ENCODE assay signal across 34 cellular contexts in the genomic region with DNA sequence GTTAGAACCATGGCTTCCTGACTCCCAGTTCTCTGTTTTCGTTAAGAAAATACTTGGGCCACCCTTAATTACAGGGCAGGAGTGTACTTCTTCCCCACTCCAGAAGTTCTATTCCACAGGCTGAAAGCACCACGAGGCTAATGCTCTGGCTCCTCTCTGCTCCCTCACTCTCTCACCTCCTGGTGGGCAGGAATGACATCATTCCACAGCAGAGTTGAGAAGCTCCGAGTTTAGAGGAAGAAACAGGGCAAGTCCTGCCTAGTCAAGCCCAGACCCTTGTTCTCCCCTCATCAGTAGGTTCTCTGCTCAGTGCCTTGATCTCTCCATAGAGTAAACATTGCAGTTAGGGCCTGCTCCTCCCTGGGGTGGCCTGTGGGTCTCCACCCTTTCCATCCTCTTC.
"Had no signal": no experiment of that assay in that cellular context is flagged by ENCODE, and none has a peak within 500 bp of the region (broad histone marks: within the 10 kb centered on the region; RNA-seq: fewer than 3 reads in every experiment).

No MANE protein-coding gene starts in this region.

- DNase-seq: activated B cell treated with CpG ODN at 0.5 μM for 24 hours; activated CD4-positive, alpha-beta memory T cell treated with anti-CD3 and anti-CD28 coated beads, Interleukin-2, amount 10 ng/mL, durations not matched to agents 7 days and 5 days; activated CD4-positive, alpha-beta T cell treated with anti-CD3 and anti-CD28 coated beads for 1 hour; activated CD4-positive, alpha-beta T cell treated with anti-CD3 and anti-CD28 coated beads for 48 hours; activated CD8-positive, alpha-beta memory T cell treated with anti-CD3 and anti-CD28 coated beads for 24 hours; activated CD8-positive, alpha-beta memory T cell treated with anti-CD3 and anti-CD28 coated beads, Interleukin-2, amount 10 ng/mL, durations not matched to agents 7 days and 5 days; activated CD8-positive, alpha-beta memory T cell treated with anti-CD3 and anti-CD28 coated beads, Interleukin-2, amount 50 U/mL, for 48 hours; activated effector memory CD4-positive, alpha-beta T cell treated with Interleukin-2 at 50 U/mL for 16 hours; activated naive CD4-positive, alpha-beta T cell treated with anti-CD3 and anti-CD28 coated beads, Interleukin-2, amount 10 ng/mL, durations not matched to agents 7 days and 5 days; activated naive CD8-positive, alpha-beta T cell treated with anti-CD3 and anti-CD28 coated beads, Interleukin-2, amount 50 U/mL, for 24 hours; activated T-cell treated with anti-CD3 and anti-CD28 coated beads, Interleukin-2, amount 50 U/mL, for 48 hours; anterior cingulate cortex; brain microvascular endothelial cell; central memory CD4-positive, alpha-beta T cell; NCI-H1092 treated with DMSO at 0.1 percent for 48 hours; NCI-H1417; NCI-H146; NCI-H187; NCI-H2029 treated with DMSO at 0.1 percent for 48 hours; NCI-H2107; NCI-H2171; NCI-H510A; NCI-H526 treated with DMSO at 0.1 percent for 48 hours; NCI-H82; RPMI8226; SIG-M5; T-helper 1 cell; T-helper 2 cell; T-helper 9 cell had no signal

- H3K9me3 Mint-ChIP-seq: activated naive CD4-positive, alpha-beta T cell treated with anti-CD3 and anti-CD28 coated beads, Interleukin-2, amount 10 ng/mL, durations not matched to agents 7 days and 5 days had no signal

- H3K4me1 Mint-ChIP-seq: activated CD4-positive, alpha-beta memory T cell treated with anti-CD3 and anti-CD28 coated beads, Interleukin-2, amount 10 ng/mL, durations not matched to agents 7 days and 5 days; activated CD8-positive, alpha-beta memory T cell treated with anti-CD3 and anti-CD28 coated beads, Interleukin-2, amount 10 ng/mL, durations not matched to agents 7 days and 5 days; activated naive CD4-positive, alpha-beta T cell treated with anti-CD3 and anti-CD28 coated beads, Interleukin-2, amount 10 ng/mL, durations not matched to agents 7 days and 5 days; activated naive CD8-positive, alpha-beta T cell treated with anti-CD3 and anti-CD28 coated beads, Interleukin-2, amount 50 U/mL, for 24 hours had no signal

- H3K4me3 Mint-ChIP-seq: activated B cell treated with CpG ODN at 0.5 μM for 24 hours; activated CD4-positive, alpha-beta memory T cell treated with anti-CD3 and anti-CD28 coated beads, Interleukin-2, amount 10 ng/mL, durations not matched to agents 7 days and 5 days; activated CD8-positive, alpha-beta memory T cell treated with anti-CD3 and anti-CD28 coated beads, Interleukin-2, amount 10 ng/mL, durations not matched to agents 7 days and 5 days; activated naive CD4-positive, alpha-beta T cell treated with anti-CD3 and anti-CD28 coated beads, Interleukin-2, amount 10 ng/mL, durations not matched to agents 7 days and 5 days; activated naive CD8-positive, alpha-beta T cell; activated naive CD8-positive, alpha-beta T cell treated with anti-CD3 and anti-CD28 coated beads, Interleukin-2, amount 50 U/mL, for 24 hours had no signal

- H3K27me3 Mint-ChIP-seq: activated B cell treated with CpG ODN at 0.5 μM for 24 hours; activated CD4-positive, alpha-beta memory T cell treated with anti-CD3 and anti-CD28 coated beads, Interleukin-2, amount 10 ng/mL, durations not matched to agents 7 days and 5 days; activated CD8-positive, alpha-beta memory T cell treated with anti-CD3 and anti-CD28 coated beads, Interleukin-2, amount 10 ng/mL, durations not matched to agents 7 days and 5 days; activated naive CD4-positive, alpha-beta T cell treated with anti-CD3 and anti-CD28 coated beads, Interleukin-2, amount 10 ng/mL, durations not matched to agents 7 days and 5 days; activated naive CD8-positive, alpha-beta T cell treated with anti-CD3 and anti-CD28 coated beads, Interleukin-2, amount 50 U/mL, for 24 hours had no signal

- H3K36me3 Mint-ChIP-seq: activated CD8-positive, alpha-beta memory T cell treated with anti-CD3 and anti-CD28 coated beads, Interleukin-2, amount 10 ng/mL, durations not matched to agents 7 days and 5 days; activated naive CD4-positive, alpha-beta T cell treated with anti-CD3 and anti-CD28 coated beads, Interleukin-2, amount 10 ng/mL, durations not matched to agents 7 days and 5 days; activated naive CD8-positive, alpha-beta T cell had no signal

- H3K27me3 ChIP-seq: brain microvascular endothelial cell had no signal

- H3K36me3 ChIP-seq: brain microvascular endothelial cell had no signal

- H3K27ac Mint-ChIP-seq: activated B cell treated with CpG ODN at 0.5 μM for 24 hours; activated CD4-positive, alpha-beta memory T cell treated with anti-CD3 and anti-CD28 coated beads, Interleukin-2, amount 10 ng/mL, durations not matched to agents 7 days and 5 days; activated CD8-positive, alpha-beta memory T cell treated with anti-CD3 and anti-CD28 coated beads, Interleukin-2, amount 10 ng/mL, durations not matched to agents 7 days and 5 days; activated naive CD4-positive, alpha-beta T cell treated with anti-CD3 and anti-CD28 coated beads, Interleukin-2, amount 10 ng/mL, durations not matched to agents 7 days and 5 days; activated naive CD8-positive, alpha-beta T cell; activated naive CD8-positive, alpha-beta T cell treated with anti-CD3 and anti-CD28 coated beads, Interleukin-2, amount 50 U/mL, for 24 hours had no signal

- ATAC-seq: activated CD8-positive, alpha-beta memory T cell treated with anti-CD3 and anti-CD28 coated beads, Interleukin-2, amount 10 ng/mL, durations not matched to agents 7 days and 5 days; activated naive CD8-positive, alpha-beta T cell treated with anti-CD3 and anti-CD28 coated beads, Interleukin-2, amount 50 U/mL, for 24 hours; Panc1; Right ventricle myocardium inferior; SK-N-SH treated with all-trans-retinoic acid at 6 μM for 48 hours had no signal

- H3K27ac ChIP-seq: brain microvascular endothelial cell, VCaP had no signal
